2 cellular contexts compared by ENCODE assay signal in genomic region chr1:1307908-1308755, GRCh38.
A peak's percentile ranks its signal among the peaks of the same experiment; 100 is the strongest.
TF ChIP-seq lines count a peak whose summit lies in the region.

Gene ACAP3 (minus strand): TSS chr1:1307930. CDS start chr1:1307815, 115 bp downstream.
Gene PUSL1 (plus strand): TSS chr1:1308597. CDS start chr1:1308644, 47 bp downstream.

TF ChIP-seq in HEK293, 187 proteins besides CTCF, POLR2A, EP300 and RAD21 (continued from another document and continues in another):
- TF ChIP-seq KLF17 (tag by site-specific recombination; IDR thresholded peaks at IDR 0.05) = peak; percentile 93
- TF ChIP-seq OSR2 (tag by site-specific recombination; IDR thresholded peaks at IDR 0.05) = 0 out of 2 replicates have a peak, but pooled peaks have one; percentile 19
- TF ChIP-seq TSHZ1 (tag by site-specific recombination; IDR thresholded peaks at IDR 0.05; ENCODE audit: borderline replicate concordance) = no peak
- TF ChIP-seq ZNF362 (tag by site-specific recombination; IDR thresholded peaks at IDR 0.05) = no peak
- TF ChIP-seq ZSCAN30 (tag by site-specific recombination; IDR thresholded peaks at IDR 0.05) = peak; percentile 62
- 0 out of 2 replicates have a peak, but pooled peaks have one; percentile 50 for TF ChIP-seq ZBTB17 (tag by site-specific recombination; IDR thresholded peaks at IDR 0.05)
- peak; percentile 80; the same call in 1 of the 2 replicates for TF ChIP-seq ZNF391 (tag by site-specific recombination; IDR thresholded peaks at IDR 0.05; ENCODE audit: borderline replicate concordance, low read depth)
- TF ChIP-seq ZNF596 (tag by site-specific recombination; IDR thresholded peaks at IDR 0.05) = no peak
- TF ChIP-seq ZNF549 (tag by site-specific recombination; IDR thresholded peaks at IDR 0.05) = no peak
- TF ChIP-seq ZNF837 (tag by site-specific recombination; IDR thresholded peaks at IDR 0.05) = 0 out of 2 replicates have a peak, but pooled peaks have one; percentile 17
- peak; percentile 87; the same call in 1 of the 2 replicates for TF ChIP-seq ZBTB1 (tag by site-specific recombination; IDR thresholded peaks at IDR 0.05)
- TF ChIP-seq ZNF843 (tag by site-specific recombination; IDR thresholded peaks at IDR 0.05) = peak; percentile 62; the same call in 1 of the 2 replicates
- 0 out of 2 replicates have a peak, but pooled peaks have one; percentile 16 for TF ChIP-seq ZNF146 (tag by site-specific recombination; IDR thresholded peaks at IDR 0.05)
- TF ChIP-seq PRDM4 (tag by site-specific recombination; IDR thresholded peaks at IDR 0.05) = peak; percentile 53; the same call in 1 of the 2 replicates
- no peak for TF ChIP-seq ZNF530 (tag by site-specific recombination; IDR thresholded peaks at IDR 0.05; ENCODE audit: low read depth)
- peak; percentile 6; the same call in 1 of the 2 replicates for TF ChIP-seq FEZF1 (tag by site-specific recombination; IDR thresholded peaks at IDR 0.05)
- TF ChIP-seq KLF8 (tag by site-specific recombination; IDR thresholded peaks at IDR 0.05) = peak; percentile 98
- peak; percentile 84; the same call in 1 of the 2 replicates for TF ChIP-seq KLF7 (tag by site-specific recombination; IDR thresholded peaks at IDR 0.05; ENCODE audit: borderline replicate concordance)
- TF ChIP-seq ZNF677 (tag by site-specific recombination; IDR thresholded peaks at IDR 0.05) = no peak

TF ChIP-seq in SK-N-SH, 30 proteins besides CTCF, POLR2A, EP300 and RAD21 (continued from another document):
- peak; percentile 76 for TF ChIP-seq IRF3 (IDR thresholded peaks at IDR 0.05; ENCODE audit: low read depth, low read length)
- peak; percentile 73 for TF ChIP-seq MAX (IDR thresholded peaks at IDR 0.05; ENCODE audit: low read depth)
- peak; percentile 91 for TF ChIP-seq MXI1 (IDR thresholded peaks at IDR 0.05; ENCODE audit: low read depth, low read length)
- TF ChIP-seq EZH2phosphoT487 (IDR thresholded peaks at IDR 0.05; ENCODE audit: borderline replicate concordance, low read depth) = no peak
- no peak for TF ChIP-seq USF1 (IDR thresholded peaks at IDR 0.05; ENCODE audit: borderline replicate concordance, low read depth)
- TF ChIP-seq TCF12 (IDR thresholded peaks at IDR 0.05) = no peak
- TF ChIP-seq SIN3A (IDR thresholded peaks at IDR 0.05; ENCODE audit: borderline replicate concordance, low read depth, low read length) = peak; percentile 62; the same call in 1 of the 2 replicates
